ENCODE assay signal across 16 cellular contexts in the genomic region with DNA sequence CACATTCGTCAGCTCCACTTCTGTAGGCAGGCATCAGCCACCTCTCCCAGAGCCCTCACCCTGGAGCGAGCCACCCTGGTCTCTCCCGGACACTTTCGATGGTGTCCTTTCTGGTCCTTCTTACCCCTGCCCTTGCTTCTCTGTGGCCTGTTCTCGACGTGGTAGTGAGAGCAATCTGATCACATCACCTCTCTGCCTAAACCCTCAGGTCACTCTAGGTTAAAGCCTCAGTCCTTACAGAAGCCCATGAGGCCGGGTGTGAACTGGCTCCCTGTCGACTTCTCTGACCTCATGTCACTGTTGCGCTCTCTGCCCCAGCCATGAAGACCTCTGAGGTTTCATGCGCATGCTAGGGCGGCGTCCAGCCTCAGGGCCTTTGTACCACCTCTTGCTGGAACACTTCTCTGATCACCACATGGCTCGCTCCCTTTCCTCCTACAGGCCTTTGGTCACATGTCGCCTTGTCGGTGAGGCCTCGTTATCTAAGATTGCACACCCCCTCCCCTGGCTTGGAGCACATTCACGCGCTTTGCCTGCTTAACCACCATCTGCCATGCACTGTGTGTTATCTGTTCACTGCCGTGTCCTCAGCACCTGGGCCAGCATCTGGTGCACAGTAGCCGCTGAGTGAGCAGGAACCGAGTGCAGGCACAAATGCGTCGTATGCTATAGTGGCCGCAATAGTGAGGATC.
DNase-seq lines count a peak whose midpoint lies in the region; ATAC-seq, FAIRE-seq and TF ChIP-seq lines count a peak whose summit lies in the region.
"Had no signal": no experiment of that assay in that cellular context is flagged by ENCODE, and none has a peak within 500 bp of the region (broad histone marks: within the 10 kb centered on the region; RNA-seq: fewer than 3 reads in every experiment).

No MANE protein-coding gene starts in this region.

- peak overlapping the region; percentile 11 to 15; a peak in 1 of 4 replicates for H3K9ac ChIP-seq in K562 (ENCODE audit: insufficient read depth in 1 of 2, low read depth in 2 of 2, low read length in 2 of 2)
- H3K9ac ChIP-seq in H9 (ENCODE audit: extremely low read depth, insufficient read length, low read length) = no peak overlapping the region
- H3K9ac ChIP-seq: BLaER1 had no signal

- 19% methylated on average over 24 of the region's 24 CpGs for WGBS in K562 (ENCODE audit: insufficient coverage, low coverage, missing lambda C conversion rate)
- no CpG with 5 or more reads among the region's 24 CpGs for WGBS in H9 (ENCODE audit: extremely low coverage, insufficient read length, low lambda C conversion rate)

- H3K36me3 Mint-ChIP-seq in type B pancreatic cell (peaks cover 32% of the 10 kb centered on the region), H9 (ENCODE audit: insufficient read depth in 1 of 3, low read depth in 3 of 3) (peaks cover 55 to 69% (median 63%) of the 10 kb centered on the region in 3 experiments)

- H3K4ac ChIP-seq in H9 (ENCODE audit: low read depth, low read length) = no peak overlapping the region

- in situ Hi-C loops in K562 (cut with MboI) = no loop called here

- H3K56ac ChIP-seq in H9 (ENCODE audit: insufficient read length, low read depth, low read length) = no peak overlapping the region

- TF ChIP-seq POLR2A in K562 (conservative IDR thresholded peaks at IDR 0.05) = no peak

- POLR2A ChIA-PET in K562 (lab: Yijun Ruan, JAX) = no interaction called here

- no peak overlapping the region for H2BK5ac ChIP-seq in H9 (ENCODE audit: insufficient read length, low read length)

- H3K9me1 ChIP-seq in K562 (ENCODE audit: control insufficient read depth, insufficient read depth, low read length) = no peaks in the 10 kb centered on the region

- H3K27ac Mint-ChIP-seq in type B pancreatic cell = peak overlapping the region; percentile 58
- no peak overlapping the region for H3K27ac Mint-ChIP-seq in H9
- H3K27ac Mint-ChIP-seq: CD8-positive, alpha-beta memory T cell had no signal

- H3K4me3 Mint-ChIP-seq in type B pancreatic cell = no peak overlapping the region
- H3K4me3 Mint-ChIP-seq in H9 = no peak overlapping the region
- H3K4me3 Mint-ChIP-seq: CD8-positive, alpha-beta memory T cell had no signal

- H2BK120ac ChIP-seq in H9 (ENCODE audit: low read depth, low read length, poor library complexity, severe bottlenecking) = no peak overlapping the region

- no peak overlapping the region for H3K23ac ChIP-seq in H9 (ENCODE audit: insufficient read length, low read depth, low read length)

- H4K91ac ChIP-seq in H9 (ENCODE audit: insufficient read length, low read depth, low read length) = no peak overlapping the region

- H3K14ac ChIP-seq in H9 (ENCODE audit: insufficient read depth, low read length) = no peak overlapping the region

- no peaks in the 10 kb centered on the region for H3K27me3 Mint-ChIP-seq in type B pancreatic cell
- H3K27me3 Mint-ChIP-seq in H9 (ENCODE audit: low read depth) = no peaks in the 10 kb centered on the region
- H3K27me3 Mint-ChIP-seq: CD8-positive, alpha-beta memory T cell had no signal

- no peak overlapping the region for H4K5ac ChIP-seq in H9 (ENCODE audit: insufficient read length, low read depth, low read length)

- H2AK5ac ChIP-seq in H9 (ENCODE audit: insufficient read length, low read length) = no peak overlapping the region

- peak; percentile 84 for TF ChIP-seq EP300 in K562 (IDR thresholded peaks at IDR 0.05; ENCODE audit: low read length)

- peak in 1 of 2 experiments; percentile 27; a peak in 1 of 4 replicates for TF ChIP-seq RAD21 in K562 (CRISPR knock-in tag; conservative IDR thresholded peaks at IDR 0.05 in 1 of 2, IDR thresholded peaks at IDR 0.05 in 1 of 2)

- H3K79me1 ChIP-seq in H9 (ENCODE audit: insufficient read depth, low read depth, low read length, poor library complexity, severe bottlenecking) = no peaks in the 10 kb centered on the region

- intact Hi-C loops in K562 (cut with micrococcal nuclease) = no loop called here

- BruUV-seq in K562 (replicated peaks; lab: Mats Ljungman, UMichigan) = no TSS peak

- no peaks in the 10 kb centered on the region for H3K27me3 ChIP-seq in K562 (ENCODE audit: control insufficient read depth in 2 of 2, insufficient read depth in 2 of 2, low read length in 2 of 2)
- H3K27me3 ChIP-seq in H9 (ENCODE audit: insufficient read depth, low read length) = no peaks in the 10 kb centered on the region
- H3K27me3 ChIP-seq: BLaER1 had no signal

- no peak for TF ChIP-seq CTCF in K562 (IDR thresholded peaks at IDR 0.05 in 2 of 3, conservative IDR thresholded peaks at IDR 0.05 in 1 of 3; ENCODE audit: insufficient read depth in 2 of 3, low read depth in 1 of 3, low read length in 3 of 3)
- no peak for TF ChIP-seq CTCF in type B pancreatic cell (conservative IDR thresholded peaks at IDR 0.05)
- TF ChIP-seq CTCF in H9 (conservative IDR thresholded peaks at IDR 0.05) = no peak

- H3K79me2 ChIP-seq in K562 (ENCODE audit: control insufficient read depth, insufficient read depth, low read length) (no peaks in the 10 kb centered on the region), H9 (ENCODE audit: insufficient read depth, low read length) (no peaks in the 10 kb centered on the region)

- no peak overlapping the region for H3K18ac ChIP-seq in H9 (ENCODE audit: insufficient read length, low read depth, low read length)

- H3K4me3 ChIP-seq in K562 = no peak overlapping the region
- H3K4me3 ChIP-seq: BLaER1 had no signal

- H3K4me2 ChIP-seq in K562 (ENCODE audit: insufficient read depth, low read length) (peak overlapping the region; percentile 66), H9 (ENCODE audit: insufficient read depth, insufficient read length, low read length) (no peak overlapping the region)
- H3K4me2 ChIP-seq: BLaER1 had no signal

- ATAC-seq in K562 (peak; percentile 97), HG02852 (IDR thresholded peaks at IDR 0.05; ENCODE audit: unreplicated experiment) (no peak), HG02678 (IDR thresholded peaks at IDR 0.05; ENCODE audit: unreplicated experiment) (no peak)

- no peaks in the 10 kb centered on the region for H3K4me1 Mint-ChIP-seq in type B pancreatic cell (ENCODE audit: unreplicated experiment)
- H3K4me1 Mint-ChIP-seq in H9 = no peaks in the 10 kb centered on the region
- H3K4me1 Mint-ChIP-seq: CD8-positive, alpha-beta memory T cell had no signal

- no peak overlapping the region for H2BK12ac ChIP-seq in H9 (ENCODE audit: insufficient read length, low read depth, low read length)

- no peak overlapping the region for H2BK15ac ChIP-seq in H9 (ENCODE audit: low read depth, low read length)

- peak; percentile 97 for FAIRE-seq in K562 (lab: Jason Lieb, UNC)
- FAIRE-seq: H1 had no signal

- H3K23me2 ChIP-seq in H9 (ENCODE audit: insufficient read length, low read depth, low read length, poor library complexity, severe bottlenecking) = no peaks in the 10 kb centered on the region

- CTCF ChIA-PET in K562 (lab: Yijun Ruan, JAX; ENCODE audit: low intra/inter-chr PET ratio) = interaction anchor here (0.6 kb wide), 1 partner anchor 262 kb away, joined by 3 read pairs; no protein-coding TSS in a partner anchor

- no peaks in the 10 kb centered on the region for H3K36me3 ChIP-seq in K562 (ENCODE audit: control insufficient read depth, insufficient read depth, low read length)

- no peak overlapping the region for H2BK20ac ChIP-seq in H9 (ENCODE audit: low read depth, low read length, poor library complexity, severe bottlenecking)

- H3K4me1 ChIP-seq in K562 (replicated peaks in 1 of 2; ENCODE audit: control insufficient read depth in 2 of 2, insufficient read depth in 2 of 2, low read length in 2 of 2) (peaks cover 10 to 12% of the 10 kb centered on the region in 2 experiments; a peak in 3 of 5 replicates), H9 (ENCODE audit: insufficient read depth, low read length) (no peaks in the 10 kb centered on the region)

- DNase-seq in HUDEP-2 (lab: John Stamatoyannopoulos, UW; ENCODE audit: unreplicated experiment in 76 of 76) (peak in 74 of 76 experiments; percentile 35 to 100 (median 95)), NCI-H82 treated with DMSO at 0.1 percent for 48 hours (lab: John Stamatoyannopoulos, UW; ENCODE audit: unreplicated experiment) (peak; percentile 65), K562 (ENCODE audit: extremely low read depth in 1 of 4, low spot score in 3 of 4) (peak; percentile 87 to 95 (median 90)), type B pancreatic cell (ENCODE audit: extremely low spot score, unreplicated experiment) (no peak), H9 (no peak)
- DNase-seq: CD8-positive, alpha-beta memory T cell; EL; KBM-7; NCI-H1048; NCI-H146; NCI-H2081 treated with DMSO at 0.1 percent for 48 hours; NCI-H226 had no signal

- H3K9me3 Mint-ChIP-seq in type B pancreatic cell = peaks cover 5% of the 10 kb centered on the region
- peaks cover 20 to 22% of the 10 kb centered on the region in 2 experiments for H3K9me3 Mint-ChIP-seq in H9

- H3K9me3 ChIP-seq in K562 (replicated peaks; ENCODE audit: control insufficient read depth, insufficient read depth, low read depth, low read length) (0 out of 2 replicates have a peak, but pooled peaks cover 6% of the 10 kb centered on the region), H9 (ENCODE audit: control insufficient read depth, low read depth, low read length) (peaks cover 7% of the 10 kb centered on the region)

- peak overlapping the region; percentile 49 for H3K27ac ChIP-seq in K562 (ENCODE audit: extremely low read depth, low read depth, low read length)
- no peak overlapping the region for H3K27ac ChIP-seq in H9 (ENCODE audit: insufficient read length, low read depth, low read length)
- H3K27ac ChIP-seq: BLaER1 had no signal

- H3T11ph ChIP-seq in H9 (ENCODE audit: low read length) = no peak overlapping the region

- H4K8ac ChIP-seq in H9 (replicated peaks; ENCODE audit: insufficient read length, low read depth, low read length) = no peak overlapping the region

- H2AFZ ChIP-seq in K562 (ENCODE audit: low read depth, low read length) (peak overlapping the region; percentile 73), H9 (ENCODE audit: low read length) (no peak overlapping the region)

- no peaks in the 10 kb centered on the region for H4K20me1 ChIP-seq in K562 (replicated peaks; ENCODE audit: control insufficient read depth, insufficient read depth, low read length)
- no peaks in the 10 kb centered on the region for H4K20me1 ChIP-seq in H9 (ENCODE audit: control insufficient read depth, insufficient read depth, insufficient read length)
- H4K20me1 ChIP-seq: BLaER1 had no signal

TF ChIP-seq in K562, 482 proteins besides CTCF, POLR2A, EP300 and RAD21 (continues in another document):
- TF ChIP-seq HMGN3 (IDR thresholded peaks at IDR 0.05; ENCODE audit: borderline replicate concordance, extremely low read depth, insufficient read length, low read depth, low read length) = no peak
- TF ChIP-seq ZC3H11A (IDR thresholded peaks at IDR 0.05; ENCODE audit: low read depth, low read length) = no peak
- TF ChIP-seq LEF1 (IDR thresholded peaks at IDR 0.05) = 0 out of 2 replicates have a peak, but pooled peaks have one; percentile 56
- TF ChIP-seq, protein P1, sequence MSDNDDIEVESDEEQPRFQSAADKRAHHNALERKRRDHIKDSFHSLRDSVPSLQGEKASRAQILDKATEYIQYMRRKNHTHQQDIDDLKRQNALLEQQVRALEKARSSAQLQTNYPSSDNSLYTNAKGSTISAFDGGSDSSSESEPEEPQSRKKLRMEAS (CRISPR knock-in tag; IDR thresholded peaks at IDR 0.05) = peak; percentile 98
- no peak for TF ChIP-seq ZNF778 (CRISPR knock-in tag; IDR thresholded peaks at IDR 0.05)

Comparison
In these comparisons a context has a peak if more than half of its experiments do, and no peak if none do; other contexts are left out.
1. DNase-seq: peak in HUDEP-2 (74 of 76), NCI-H82 treated with DMSO at 0.1 percent for 48 hours (single experiment) and K562 (4 of 4); none in type B pancreatic cell (single experiment) and H9 (single experiment).